Comparison of ENCODE assay signal across 24 cellular contexts in genomic region chr1:180508725-180509097, GRCh38. TPM values are rescaled to one million over a fixed set of nuclear protein-coding genes. Genes with fewer than 3 reads are reported as not detected.
"Had no signal": no experiment of that assay in that cellular context is flagged by ENCODE, and none has a peak within 500 bp of the region (broad histone marks: within the 10 kb centered on the region; RNA-seq: fewer than 3 reads in every experiment).

No MANE protein-coding gene starts in this region.

- FAIRE-seq: HepG2, RCC 7860 had no signal

- H3K4me2 ChIP-seq: SK-N-SH had no signal

- DNase-seq: KBM-7, MV-4-11, NCI-H1048, NCI-H1105, NCI-H1417, NCI-H1436 treated with DMSO at 0.1 percent for 48 hours, NCI-H1694, NCI-H187 treated with DMSO at 0.1 percent for 48 hours, NCI-H2029 treated with DMSO at 0.1 percent for 48 hours, NCI-H2171 treated with DMSO at 0.1 percent for 48 hours, NCI-H345, NCI-H446 treated with DMSO at 0.1 percent for 48 hours, NCI-H510A treated with DMSO at 0.1 percent for 48 hours, NCI-H526, NCI-H82, RPMI8226, SIG-M5, SK-N-SH, SW 1271, T-cell had no signal

- H3K9ac ChIP-seq: SK-N-SH had no signal

- ATAC-seq: HepG2, T-cell had no signal

RNA-seq across cellular contexts. Expression of gene OVAAL, which starts 50.1 kb away (rescaled TPM):
- total RNA-seq: HepG2, MCF 10A, T-cell had no signal
- polyA plus RNA-seq: IgD-negative memory B cell, SK-N-SH had no signal
